ENCODE assay signal across 8 cellular contexts in the genomic region with DNA sequence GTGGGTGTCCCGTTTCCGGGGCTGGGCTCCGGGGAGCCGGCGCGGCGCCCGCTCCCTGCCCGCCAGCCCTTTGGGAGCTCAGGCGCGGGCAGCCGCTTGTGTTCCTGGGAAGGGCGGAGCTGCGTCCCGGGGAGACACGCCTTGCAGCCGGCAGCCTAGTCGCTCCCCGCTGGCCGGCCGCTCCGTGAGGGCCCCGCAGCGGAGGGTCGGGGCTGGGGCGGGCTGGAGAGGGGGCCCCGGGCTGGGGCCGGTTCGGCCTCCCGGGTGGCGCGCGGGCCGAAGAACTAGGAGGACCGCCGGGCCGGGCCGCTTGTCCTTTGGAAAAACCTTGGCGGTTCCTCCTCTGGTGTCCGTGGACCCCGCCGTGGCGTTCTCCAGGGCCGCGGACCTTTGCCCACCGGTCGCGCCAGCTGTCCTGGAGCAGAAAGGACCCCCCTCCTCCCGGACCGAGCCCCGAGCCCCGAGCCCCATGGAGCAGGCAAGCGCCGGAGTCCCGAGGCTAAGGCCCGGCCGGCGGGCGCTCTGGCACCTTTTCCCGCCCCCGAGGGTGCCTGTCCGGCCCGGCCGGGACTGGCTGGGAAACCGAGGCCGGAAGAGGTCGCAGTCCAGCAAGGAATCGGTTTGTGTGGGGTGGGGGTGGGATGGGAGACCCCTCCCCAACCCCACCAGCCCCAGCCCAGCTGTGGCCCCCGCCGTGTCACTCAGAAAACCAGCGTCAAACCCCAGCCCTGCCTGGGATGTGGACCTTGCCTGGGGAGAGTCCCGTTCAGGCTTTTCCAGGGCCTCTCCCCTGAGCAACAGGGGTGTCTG. TPM values are rescaled to one million over a fixed set of nuclear protein-coding genes. Genes with fewer than 3 reads are reported as not detected.
DNase-seq lines count a peak whose midpoint lies in the region; ATAC-seq and TF ChIP-seq lines count a peak whose summit lies in the region.

No MANE protein-coding gene starts in this region.

- H3K4me3 Mint-ChIP-seq in HFFc6 (peak overlapping the region; percentile 83), nephron (peak overlapping the region; percentile 84 to 88 (median 88))

- peak overlapping the region; percentile 61 for H3K27ac ChIP-seq in DND-41 (ENCODE audit: low read length)

- TF ChIP-seq CTCF in DND-41 (IDR thresholded peaks at IDR 0.05; ENCODE audit: borderline replicate concordance, extremely low read depth, low read length, poor library complexity, severe bottlenecking) (no peak), HFFc6 (IDR thresholded peaks at IDR 0.05) (peak; percentile 17; the same call in 1 of the 2 replicates), nephron (IDR thresholded peaks at IDR 0.05; ENCODE audit: unreplicated experiment in 3 of 3) (peak in 1 of 3 experiments; percentile 23)

- no peaks in the 10 kb centered on the region for H3K79me2 ChIP-seq in DND-41 (ENCODE audit: insufficient read depth, low read length)

- no peaks in the 10 kb centered on the region for H3K9me3 ChIP-seq in DND-41 (ENCODE audit: insufficient read depth, low read length, severe bottlenecking)

- DNase-seq in DND-41 (no peak), HFFc6 (peak; percentile 53), SW480 (ENCODE audit: low spot score) (peak; percentile 84), fibroblast of gingiva (ENCODE audit: low read depth) (peak; percentile 77), T-helper 2 cell (no peak)

- no peaks in the 10 kb centered on the region for H3K27me3 ChIP-seq in DND-41 (ENCODE audit: insufficient read depth, low read length, poor library complexity)

- H3K4me2 ChIP-seq in DND-41 (ENCODE audit: insufficient read depth, low read length), result no peak overlapping the region

- H3K4me1 Mint-ChIP-seq in HFFc6 (ENCODE audit: low read depth) (peaks cover 12% of the 10 kb centered on the region; the same call in 1 of the 2 replicates), nephron (no peaks in the 10 kb centered on the region)

- no peaks in the 10 kb centered on the region for H3K9me3 Mint-ChIP-seq in HFFc6
- H3K9me3 Mint-ChIP-seq in nephron, result no peaks in the 10 kb centered on the region

- no peaks in the 10 kb centered on the region for H3K36me3 ChIP-seq in DND-41 (ENCODE audit: insufficient read depth, low read length)

- H3K36me3 Mint-ChIP-seq in HFFc6 (ENCODE audit: low read depth), result no peaks in the 10 kb centered on the region
- H3K36me3 Mint-ChIP-seq in nephron (ENCODE audit: low read depth), result no peaks in the 10 kb centered on the region

- ATAC-seq in DND-41 (ENCODE audit: insufficient read depth, low read depth), result no peak
- no peak for ATAC-seq in HG03135 (IDR thresholded peaks at IDR 0.05; ENCODE audit: unreplicated experiment)
- no peak for ATAC-seq in GM18867 (IDR thresholded peaks at IDR 0.05; ENCODE audit: unreplicated experiment)

- no peaks in the 10 kb centered on the region for H4K20me1 ChIP-seq in DND-41 (ENCODE audit: insufficient read depth, low read length)

- peaks cover 27% of the 10 kb centered on the region for H3K4me1 ChIP-seq in DND-41 (ENCODE audit: insufficient read depth, low read length)

- no peak overlapping the region for H3K4me3 ChIP-seq in DND-41 (ENCODE audit: low read depth in 1 of 2, low read length in 2 of 2)

- H2AFZ ChIP-seq in DND-41 (ENCODE audit: low read depth, low read length), result no peak overlapping the region

- H3K27ac Mint-ChIP-seq in HFFc6 (peak overlapping the region; percentile 38; the same call in 1 of the 2 replicates), nephron (no peak overlapping the region)

- H3K9ac ChIP-seq in DND-41 (ENCODE audit: low read depth, low read length), result no peak overlapping the region

- H3K27me3 Mint-ChIP-seq in HFFc6 (ENCODE audit: insufficient read depth) (peaks cover 7% of the 10 kb centered on the region), nephron (ENCODE audit: low read depth) (peaks cover 76% of the 10 kb centered on the region)

RNA-seq across cellular contexts. Expression of a gene that starts 6.8 kb away (rescaled TPM):
- total RNA-seq in HFFc6 (2021; fragmentation: NEBNext Ultra II Directional; extraction: Animal tissue kit (Norgen Biotek cat#: 25700)), result 1 to 10 TPM in 2 of 6 experiments, under 1 TPM in 4; 0.54 to 1.3 (median 0.80) TPM

RNA-seq across cellular contexts. Expression of a gene that starts 13.4 kb away (rescaled TPM):
- total RNA-seq in HFFc6 (2021; fragmentation: NEBNext Ultra II Directional; extraction: Animal tissue kit (Norgen Biotek cat#: 25700)), result under 1 TPM in 5 of 6 experiments, not detected in 1; 0.17 to 0.66 (median 0.46) TPM

RNA-seq across cellular contexts. Expression of a gene that starts 27.7 kb away (rescaled TPM):
- total RNA-seq in HFFc6 (2021; fragmentation: NEBNext Ultra II Directional; extraction: Animal tissue kit (Norgen Biotek cat#: 25700)), result not detected

Comparison
In these comparisons a context has a peak if more than half of its experiments do, and no peak if none do; other contexts are left out.
1. DNase-seq: peak in HFFc6 (single experiment), SW480 (single experiment) and fibroblast of gingiva (single experiment); none in DND-41 (single experiment) and T-helper 2 cell (0 of 5).